ENCODE assay signal across 8 cellular contexts in genomic region chr10:22505923-22506685, GRCh38.
DNase-seq lines count a peak whose midpoint lies in the region; ATAC-seq and TF ChIP-seq lines count a peak whose summit lies in the region.

No MANE protein-coding gene starts in this region.

- no peak for TF ChIP-seq EP300 in stomach (IDR thresholded peaks at IDR 0.05)

- no peak overlapping the region for H2BK20ac ChIP-seq in H9 (ENCODE audit: low read depth, low read length, poor library complexity, severe bottlenecking)

- no peak overlapping the region for H3K9ac ChIP-seq in H9 (ENCODE audit: extremely low read depth, insufficient read length, low read length)

- H3K14ac ChIP-seq in H9 (ENCODE audit: insufficient read depth, low read length), result no peak overlapping the region

- H2BK15ac ChIP-seq in H9 (ENCODE audit: low read depth, low read length), result no peak overlapping the region

- H2AK5ac ChIP-seq in H9 (ENCODE audit: insufficient read length, low read length), result no peak overlapping the region

- H3K27ac Mint-ChIP-seq in activated CD8-positive, alpha-beta T cell treated with anti-CD3 and anti-CD28 coated beads, Interleukin-2, amount 10 ng/mL, durations not matched to agents 7 days and 5 days, result no peak overlapping the region
- H3K27ac Mint-ChIP-seq in H9, result no peak overlapping the region; a peak in 1 of 7 replicates

- no peaks in the 10 kb centered on the region for H3K36me3 ChIP-seq in mesodermal cell (ENCODE audit: control insufficient read depth, insufficient read depth, low read length)
- H3K36me3 ChIP-seq in stomach, result no peaks in the 10 kb centered on the region

- H3K4me1 ChIP-seq in mesodermal cell (ENCODE audit: control insufficient read depth, insufficient read depth, low read length, poor library complexity, severe bottlenecking) (no peaks in the 10 kb centered on the region), stomach (peaks cover 0 to 4% (median 0%) of the 10 kb centered on the region in 4 donors), H9 (ENCODE audit: insufficient read depth, low read length) (no peaks in the 10 kb centered on the region)

- H2BK5ac ChIP-seq in H9 (ENCODE audit: insufficient read length, low read length), result no peak overlapping the region

- H3K23me2 ChIP-seq in H9 (ENCODE audit: insufficient read length, low read depth, low read length, poor library complexity, severe bottlenecking), result no peaks in the 10 kb centered on the region

- no peak overlapping the region for H2AFZ ChIP-seq in H9 (ENCODE audit: low read length)

- DNase-seq in activated CD4-positive, alpha-beta T cell treated with anti-CD3 and anti-CD28 coated beads for 24 hours (ENCODE audit: low read depth in 2 of 2), result peak; percentile 8 to 16
- DNase-seq in activated CD4-positive, alpha-beta T cell treated with anti-CD3 and anti-CD28 coated beads for 1 hour, result no peak
- peak; percentile 73 for DNase-seq in activated CD8-positive, alpha-beta T cell treated with anti-CD3 and anti-CD28 coated beads, Interleukin-2, amount 10 ng/mL, durations not matched to agents 7 days and 5 days
- DNase-seq in stomach (peak; percentile 34), NCI-H2171 treated with DMSO at 0.1 percent for 48 hours (lab: John Stamatoyannopoulos, UW) (no peak), H9 (no peak)

- H4K5ac ChIP-seq in H9 (ENCODE audit: insufficient read length, low read depth, low read length), result no peak overlapping the region

- no peak overlapping the region for H3K4me3 Mint-ChIP-seq in activated CD8-positive, alpha-beta T cell treated with anti-CD3 and anti-CD28 coated beads, Interleukin-2, amount 10 ng/mL, durations not matched to agents 7 days and 5 days
- no peak overlapping the region for H3K4me3 Mint-ChIP-seq in H9

- H4K20me1 ChIP-seq in H9 (ENCODE audit: control insufficient read depth, insufficient read depth, insufficient read length), result no peaks in the 10 kb centered on the region

- no peak for TF ChIP-seq CTCF in stomach (IDR thresholded peaks at IDR 0.05)
- TF ChIP-seq CTCF in H9 (conservative IDR thresholded peaks at IDR 0.05), result no peak

- no peak for TF ChIP-seq POLR2A in stomach (IDR thresholded peaks at IDR 0.05)

- H3K23ac ChIP-seq in H9 (ENCODE audit: insufficient read length, low read depth, low read length), result no peak overlapping the region

- H3K4me1 Mint-ChIP-seq in activated CD8-positive, alpha-beta T cell treated with anti-CD3 and anti-CD28 coated beads, Interleukin-2, amount 10 ng/mL, durations not matched to agents 7 days and 5 days (ENCODE audit: low read depth), result peaks cover 26% of the 10 kb centered on the region
- H3K4me1 Mint-ChIP-seq in H9, result no peaks in the 10 kb centered on the region

- POLR2A ChIA-PET in activated CD8-positive, alpha-beta T cell treated with anti-CD3 and anti-CD28 coated beads, Interleukin-2, amount 10 ng/mL, durations not matched to agents 7 days and 5 days (lab: Charles Lee), result no interaction called here

- H3K27ac ChIP-seq in mesodermal cell (ENCODE audit: low read depth, low read length, severe bottlenecking), result peak overlapping the region; percentile 10
- H3K27ac ChIP-seq in stomach, result no peak overlapping the region
- no peak overlapping the region for H3K27ac ChIP-seq in H9 (ENCODE audit: insufficient read length, low read depth, low read length)

- no peaks in the 10 kb centered on the region for H3K79me2 ChIP-seq in H9 (ENCODE audit: insufficient read depth, low read length)

- intact Hi-C loops in stomach (cut with DNase I; ENCODE audit: low total_unique reads), result no loop called here

- 82 to 93% methylated on average over 4 to 6 of the region's 11 CpGs for WGBS in mesodermal cell (ENCODE audit: insufficient coverage in 2 of 2), 2 experiments
- 64 to 76% (median 65%) methylated on average over 11 of the region's 11 CpGs for WGBS in stomach, 5 donors
- WGBS in H9 (ENCODE audit: extremely low coverage, insufficient read length, low lambda C conversion rate), result no CpG with 5 or more reads among the region's 11 CpGs

- no peak overlapping the region for H3T11ph ChIP-seq in H9 (ENCODE audit: low read length)

- no peak overlapping the region for H2BK12ac ChIP-seq in H9 (ENCODE audit: insufficient read length, low read depth, low read length)

- CTCF ChIA-PET in activated CD8-positive, alpha-beta T cell treated with anti-CD3 and anti-CD28 coated beads, Interleukin-2, amount 10 ng/mL, durations not matched to agents 7 days and 5 days (lab: Charles Lee), result interaction anchor here (0.5 kb wide), 1 partner anchor 482 kb away, joined by 3 read pairs; no protein-coding TSS in a partner anchor

- H3K18ac ChIP-seq in H9 (ENCODE audit: insufficient read length, low read depth, low read length), result no peak overlapping the region

- H3K79me1 ChIP-seq in H9 (ENCODE audit: insufficient read depth, low read depth, low read length, poor library complexity, severe bottlenecking), result no peaks in the 10 kb centered on the region

- no peak overlapping the region for H3K4me2 ChIP-seq in H9 (ENCODE audit: insufficient read depth, insufficient read length, low read length)

- peak; percentile 96 for ATAC-seq in activated CD8-positive, alpha-beta T cell treated with anti-CD3 and anti-CD28 coated beads, Interleukin-2, amount 10 ng/mL, durations not matched to agents 7 days and 5 days
- no peak for ATAC-seq in GM19463 (IDR thresholded peaks at IDR 0.05; ENCODE audit: unreplicated experiment)

- H3K27me3 ChIP-seq in stomach (no peaks in the 10 kb centered on the region), H9 (ENCODE audit: insufficient read depth, low read length) (no peaks in the 10 kb centered on the region)

- H3K9me3 Mint-ChIP-seq in activated CD8-positive, alpha-beta T cell treated with anti-CD3 and anti-CD28 coated beads, Interleukin-2, amount 10 ng/mL, durations not matched to agents 7 days and 5 days (ENCODE audit: insufficient read depth), result no peaks in the 10 kb centered on the region
- H3K9me3 Mint-ChIP-seq in H9, result peaks cover 14 to 18% of the 10 kb centered on the region in 2 experiments

- H3K4me3 ChIP-seq in mesodermal cell (ENCODE audit: extremely low read depth, insufficient read depth, low read length, poor library complexity, severe bottlenecking), result no peak overlapping the region
- H3K4me3 ChIP-seq in stomach, result no peak overlapping the region

- no peak overlapping the region for H3K4ac ChIP-seq in H9 (ENCODE audit: low read depth, low read length)

- no peak overlapping the region for H4K91ac ChIP-seq in H9 (ENCODE audit: insufficient read length, low read depth, low read length)

- H3K27me3 Mint-ChIP-seq in activated CD8-positive, alpha-beta T cell treated with anti-CD3 and anti-CD28 coated beads, Interleukin-2, amount 10 ng/mL, durations not matched to agents 7 days and 5 days (ENCODE audit: low read depth), result peaks cover 37% of the 10 kb centered on the region
- peaks cover 28% of the 10 kb centered on the region for H3K27me3 Mint-ChIP-seq in H9 (ENCODE audit: low read depth)

- no peak overlapping the region for H3K56ac ChIP-seq in H9 (ENCODE audit: insufficient read length, low read depth, low read length)

- H2BK120ac ChIP-seq in H9 (ENCODE audit: low read depth, low read length, poor library complexity, severe bottlenecking), result no peak overlapping the region

- H3K36me3 Mint-ChIP-seq in activated CD8-positive, alpha-beta T cell treated with anti-CD3 and anti-CD28 coated beads, Interleukin-2, amount 10 ng/mL, durations not matched to agents 7 days and 5 days (ENCODE audit: low read depth), result no peaks in the 10 kb centered on the region
- H3K36me3 Mint-ChIP-seq in H9 (ENCODE audit: insufficient read depth in 1 of 3, low read depth in 3 of 3), result peaks cover 0 to 11% (median 3%) of the 10 kb centered on the region in 3 experiments; a peak in 2 of 7 replicates

- H4K8ac ChIP-seq in H9 (replicated peaks; ENCODE audit: insufficient read length, low read depth, low read length), result no peak overlapping the region

- H3K9me3 ChIP-seq in mesodermal cell (ENCODE audit: control insufficient read depth, low read length), result no peaks in the 10 kb centered on the region
- peaks cover 0 to 15% (median 0%) of the 10 kb centered on the region in 4 donors for H3K9me3 ChIP-seq in stomach
- H3K9me3 ChIP-seq in H9 (ENCODE audit: control insufficient read depth, low read depth, low read length), result no peaks in the 10 kb centered on the region

Comparison
In these comparisons a context has a peak if more than half of its experiments do, and no peak if none do; other contexts are left out.
1. DNase-seq: peak in activated CD4-positive, alpha-beta T cell treated with anti-CD3 and anti-CD28 coated beads for 24 hours (2 of 2), activated CD8-positive, alpha-beta T cell treated with anti-CD3 and anti-CD28 coated beads, Interleukin-2, amount 10 ng/mL, durations not matched to agents 7 days and 5 days (single experiment) and stomach (single experiment); none in activated CD4-positive, alpha-beta T cell treated with anti-CD3 and anti-CD28 coated beads for 1 hour (single experiment), NCI-H2171 treated with DMSO at 0.1 percent for 48 hours (single experiment) and H9 (single experiment).